In the genomic region with DNA sequence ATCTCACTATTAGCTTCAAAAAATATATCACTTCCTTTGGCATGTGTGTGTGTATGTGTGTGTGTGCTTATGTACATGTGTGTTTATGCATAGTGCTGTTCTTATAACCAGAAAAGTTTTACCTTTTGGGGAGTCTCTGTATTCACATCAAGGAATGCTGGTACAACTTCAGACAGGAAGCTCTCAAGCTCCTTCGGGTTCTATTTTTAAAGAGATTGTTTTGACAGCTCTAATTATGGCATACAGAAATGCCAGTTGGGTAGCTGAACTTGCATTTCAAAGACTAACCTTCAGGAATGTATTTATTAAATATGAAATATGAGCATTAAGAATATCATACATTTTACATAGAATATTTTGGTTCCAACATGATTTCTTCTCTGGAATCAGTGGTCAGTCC, we compare ENCODE assay signal across 30 cellular contexts.
"Had no signal": no experiment of that assay in that cellular context is flagged by ENCODE, and none has a peak within 500 bp of the region (broad histone marks: within the 10 kb centered on the region; RNA-seq: fewer than 3 reads in every experiment).

No MANE protein-coding gene starts in this region.

- DNase-seq: activated CD4-positive, alpha-beta T cell treated with anti-CD3 and anti-CD28 coated beads, Interleukin-2, amount 10 ng/mL, durations not matched to agents 24 days and 14 days; activated CD4-positive, alpha-beta T cell treated with anti-CD3 and anti-CD28 coated beads, Interleukin-2, amount 50 U/mL, for 4 hours; activated CD8-positive, alpha-beta T cell treated with anti-CD3 and anti-CD28 coated beads for 36 hours; activated effector memory CD4-positive, alpha-beta T cell treated with anti-CD3 and anti-CD28 coated beads, Interleukin-2, amount 50 U/mL, for 16 hours; activated naive CD4-positive, alpha-beta T cell; activated naive CD8-positive, alpha-beta T cell treated with anti-CD3 and anti-CD28 coated beads, Interleukin-2, amount 10 ng/mL, durations not matched to agents 7 days and 5 days; activated T-cell treated with anti-CD3 and anti-CD28 coated beads, Interleukin-2, amount 50 U/mL, for 1 hour; activated T-cell treated with anti-CD3 and anti-CD28 coated beads, Interleukin-2, amount 50 U/mL, for 72 hours; amygdala; Kasumi-1; KG1; MG63; MV-4-11; NCI-H1092; NCI-H1436 treated with DMSO at 0.1 percent for 48 hours; NCI-H1694 treated with DMSO at 0.1 percent for 48 hours; NCI-H2029; NCI-H345; NCI-H524 treated with DMSO at 0.1 percent for 48 hours; NK-92 treated with Interleukin-12 subunit alpha and Interleukin-12 subunit beta, amount 100 ng/mL, for 24 hours; PC-3; Peyer's patch; RPMI8226; SW 1271; T-helper 1 cell; T-helper 2 cell; T-helper 9 cell; WERI-Rb-1 had no signal

- H3K27ac ChIP-seq: ascending aorta, Peyer's patch, WERI-Rb-1 had no signal

- H3K36me3 ChIP-seq: ascending aorta, MG63, Peyer's patch, WERI-Rb-1 had no signal

- H3K9me3 ChIP-seq: ascending aorta, MG63, Peyer's patch had no signal

- ATAC-seq: activated CD8-positive, alpha-beta T cell treated with anti-CD3 and anti-CD28 coated beads for 36 hours; activated T-cell treated with anti-CD3 and anti-CD28 coated beads, Interleukin-2, amount 50 U/mL, for 72 hours; activated T-helper 17 cell treated with anti-CD3 and anti-CD28 coated beads, Interleukin-2, amount 50 U/mL, for 72 hours; PC-3 had no signal

- H3K4me1 ChIP-seq: ascending aorta, Peyer's patch had no signal

- H3K4me3 ChIP-seq: ascending aorta, MG63, Peyer's patch had no signal

- H3K27me3 ChIP-seq: ascending aorta, MG63, Peyer's patch had no signal
